Comparison of ENCODE assay signal across 28 cellular contexts in the genomic region with DNA sequence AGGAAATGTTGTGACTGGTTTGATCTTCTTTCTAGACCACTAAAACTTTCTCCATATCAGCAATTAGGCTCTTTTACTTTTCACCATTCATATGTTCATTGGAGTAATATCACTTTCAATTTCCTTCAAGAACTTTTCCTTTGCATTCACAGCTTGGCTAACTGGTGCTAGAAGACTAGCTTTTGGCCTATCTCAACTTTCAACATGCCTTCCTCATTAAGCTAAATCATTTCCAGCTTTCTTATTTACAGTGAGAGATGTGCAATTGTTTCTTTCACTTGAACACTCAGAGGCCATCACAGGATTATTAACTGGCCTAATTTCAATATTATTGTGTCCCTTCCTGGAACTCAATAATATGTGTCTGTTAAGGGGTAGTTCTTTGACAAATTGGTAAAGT. TPM values are rescaled to one million over a fixed set of nuclear protein-coding genes. Genes with fewer than 3 reads are reported as not detected.
"Had no signal": no experiment of that assay in that cellular context is flagged by ENCODE, and none has a peak within 500 bp of the region (broad histone marks: within the 10 kb centered on the region; RNA-seq: fewer than 3 reads in every experiment).

No MANE protein-coding gene starts in this region.

- H3K27ac ChIP-seq: left lung, lower lobe of right lung, parathyroid adenoma, right atrium auricular region, right lobe of liver, stomach, testis, thyroid gland, transverse colon, upper lobe of left lung, vagina had no signal

- H2AFZ ChIP-seq: parathyroid adenoma had no signal

- H3K9me3 Mint-ChIP-seq: immature natural killer cell; naive thymus-derived CD8-positive, alpha-beta T cell; nephron; stimulated activated memory B cell treated with anti-CD40 and anti-IgM and Interleukin-4, amounts not matched to agents 10 μg/mL and 1 μg/mL and 100 μg/mL, for 72 hours had no signal

- H3K9ac ChIP-seq: parathyroid adenoma had no signal

- H3K4me2 ChIP-seq: smooth muscle cell had no signal

- H3K79me2 ChIP-seq: parathyroid adenoma had no signal

- H3K4me1 Mint-ChIP-seq: immature natural killer cell; naive thymus-derived CD8-positive, alpha-beta T cell; nephron; neural crest cell; stimulated activated memory B cell treated with anti-CD40 and anti-IgM and Interleukin-4, amounts not matched to agents 10 μg/mL and 1 μg/mL and 100 μg/mL, for 72 hours had no signal

- H3K36me3 Mint-ChIP-seq: immature natural killer cell; naive thymus-derived CD8-positive, alpha-beta T cell; stimulated activated memory B cell treated with anti-CD40 and anti-IgM and Interleukin-4, amounts not matched to agents 10 μg/mL and 1 μg/mL and 100 μg/mL, for 72 hours had no signal

- H3K27ac Mint-ChIP-seq: immature natural killer cell; naive thymus-derived CD8-positive, alpha-beta T cell; nephron; stimulated activated memory B cell treated with anti-CD40 and anti-IgM and Interleukin-4, amounts not matched to agents 10 μg/mL and 1 μg/mL and 100 μg/mL, for 72 hours had no signal

- ATAC-seq: left colon; left lung; lower lobe of right lung; naive thymus-derived CD8-positive, alpha-beta T cell; right lobe of liver; stimulated activated memory B cell treated with anti-CD40 and anti-IgM and Interleukin-4, amounts not matched to agents 10 μg/mL and 1 μg/mL and 100 μg/mL, for 72 hours had no signal

- H3K27me3 ChIP-seq: left lung, right atrium auricular region, right lobe of liver, stomach, testis, thyroid gland, transverse colon, upper lobe of left lung, vagina had no signal

- H3K4me3 ChIP-seq: left lung, lower lobe of right lung, right atrium auricular region, right lobe of liver, smooth muscle cell, stomach, testis, thyroid gland, transverse colon, upper lobe of left lung, vagina had no signal

- DNase-seq: hypothalamus; immature natural killer cell; kidney; left colon; left lung; lower lobe of right lung; mammary epithelial cell; mesenchymal stem cell; naive thymus-derived CD8-positive, alpha-beta T cell; nucleus accumbens; right lobe of liver; stimulated activated CD4-positive, alpha-beta T cell treated with anti-CD3 and anti-CD28 coated beads, Interleukin-1b, Interleukin-23, amount 100 ng/mL, for 48 hours; stimulated activated CD4-positive, alpha-beta T cell treated with anti-CD3 and anti-CD28 coated beads, Interleukin-2, amount 100 ng/mL, for 48 hours; stimulated activated CD4-positive, alpha-beta T cell treated with anti-CD3 and anti-CD28 coated beads, Interleukin-4, amount 100 ng/mL, for 4 hours; stimulated activated CD8-positive, alpha-beta memory T cell treated with anti-CD3 and anti-CD28 coated beads, Interleukin-4, amount 100 ng/mL, for 48 hours; stimulated activated naive CD4-positive, alpha-beta T cell treated with Interleukin-2 at 50 U/mL for 16 hours; stomach; testis; thyroid gland; transverse colon; upper lobe of left lung had no signal

- H3K9me3 ChIP-seq: left lung, lower lobe of right lung, right atrium auricular region, right lobe of liver, stomach, testis, thyroid gland, transverse colon, upper lobe of left lung, vagina had no signal

- H3K4me3 Mint-ChIP-seq: immature natural killer cell; naive thymus-derived CD8-positive, alpha-beta T cell; nephron; neural crest cell; stimulated activated memory B cell treated with anti-CD40 and anti-IgM and Interleukin-4, amounts not matched to agents 10 μg/mL and 1 μg/mL and 100 μg/mL, for 72 hours had no signal

- H3K4me1 ChIP-seq: left lung, lower lobe of right lung, parathyroid adenoma, right atrium auricular region, right lobe of liver, stomach, testis, thyroid gland, transverse colon, vagina had no signal

RNA-seq across cellular contexts. Expression of a gene that starts 42.8 kb away (rescaled TPM):
- total RNA-seq: naive thymus-derived CD8-positive, alpha-beta T cell had no signal

RNA-seq across cellular contexts. Expression of a gene that starts 47.1 kb away (rescaled TPM):
- total RNA-seq: naive thymus-derived CD8-positive, alpha-beta T cell had no signal
